In the genomic region with DNA sequence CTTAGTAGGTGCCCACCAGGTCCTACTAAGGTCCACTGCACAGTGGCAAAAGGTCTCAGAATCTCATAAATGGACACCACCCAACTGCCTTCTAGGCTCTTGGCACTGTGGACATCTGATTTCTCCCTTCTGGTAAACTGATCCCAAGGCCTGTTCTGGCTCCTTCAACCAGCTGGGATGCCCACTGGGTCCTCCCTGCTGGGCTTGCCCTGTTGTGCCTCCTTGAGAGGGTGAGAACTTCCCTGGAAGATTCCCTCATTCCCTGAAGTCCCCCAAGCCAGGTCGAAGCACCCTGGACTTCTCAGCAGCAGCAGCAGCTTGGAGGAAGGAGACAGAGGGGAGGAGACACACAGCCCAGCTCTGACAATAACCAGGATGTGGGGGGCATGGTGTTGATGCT, we compare ENCODE assay signal across 17 cellular contexts. TPM values are rescaled to one million over a fixed set of nuclear protein-coding genes. Genes with fewer than 3 reads are reported as not detected.
A peak's percentile ranks its signal among the peaks of the same experiment; 100 is the strongest.
DNase-seq lines count a peak whose midpoint lies in the region; ATAC-seq and TF ChIP-seq lines count a peak whose summit lies in the region.
"Had no signal": no experiment of that assay in that cellular context is flagged by ENCODE, and none has a peak within 500 bp of the region (broad histone marks: within the 10 kb centered on the region; RNA-seq: fewer than 3 reads in every experiment).

No MANE protein-coding gene starts in this region.

- TF ChIP-seq CTCF in GM10266 (IDR thresholded peaks at IDR 0.05; ENCODE audit: control insufficient read depth, insufficient read depth, low read depth, missing control alignments), result no peak
- TF ChIP-seq CTCF in esophagus muscularis mucosa (IDR thresholded peaks at IDR 0.05), result no peak
- TF ChIP-seq CTCF in upper lobe of right lung (IDR thresholded peaks at IDR 0.05), result no peak
- no peak for TF ChIP-seq CTCF in left lung (IDR thresholded peaks at IDR 0.05)

- ATAC-seq in upper lobe of right lung (no peak), left lung (no peak)
- ATAC-seq: A549; CD8-positive, alpha-beta T cell; GM12878 had no signal

- H3K27ac ChIP-seq in esophagus muscularis mucosa (replicated peaks in 1 of 4) (no peak overlapping the region), upper lobe of right lung (no peak overlapping the region), left lung (no peak overlapping the region)
- H3K27ac ChIP-seq: 22Rv1; A549; BLaER1 treated with 17β-estradiol and CSF1 and Interleukin-3, amounts not matched to agents 10 nM and 100 nM; C4-2B had no signal

- peak; percentile 5 for DNase-seq in GM10266 (ENCODE audit: extremely low spot score)
- peak; percentile 91 for DNase-seq in esophagus muscularis mucosa (ENCODE audit: extremely low spot score)
- DNase-seq in upper lobe of right lung, result peak; percentile 19
- no peak for DNase-seq in left lung
- no peak for DNase-seq in dermis blood vessel endothelial cell
- DNase-seq: AML-193; Caco-2; Calu3; CD4-positive, alpha-beta T cell; CD8-positive, alpha-beta T cell; DMS79 treated with DMSO at 0.1 percent for 48 hours; GF-D8 had no signal

- TF ChIP-seq EP300 in esophagus muscularis mucosa (IDR thresholded peaks at IDR 0.05), result no peak

- H3K27me3 ChIP-seq in esophagus muscularis mucosa (peaks cover 0 to 17% (median 10%) of the 10 kb centered on the region in 4 donors), upper lobe of right lung (peaks cover 7% of the 10 kb centered on the region), left lung (peaks cover 6 to 24% of the 10 kb centered on the region in 2 donors)
- H3K27me3 ChIP-seq: BLaER1 treated with 17β-estradiol and CSF1 and Interleukin-3, amounts not matched to agents 10 nM and 100 nM had no signal

- intact Hi-C loops in esophagus muscularis mucosa (cut with DNase I), result no loop called here
- intact Hi-C loops in upper lobe of right lung (cut with DNase I), result no loop called here
- intact Hi-C loops in left lung (cut with DNase I), result no loop called here

- H3K36me3 ChIP-seq in esophagus muscularis mucosa (no peaks in the 10 kb centered on the region), upper lobe of right lung (no peaks in the 10 kb centered on the region), left lung (no peaks in the 10 kb centered on the region)
- H3K36me3 ChIP-seq: BLaER1 treated with 17β-estradiol and CSF1 and Interleukin-3, amounts not matched to agents 10 nM and 100 nM had no signal

- peaks cover 0 to 12% (median 11%) of the 10 kb centered on the region in 4 donors for H3K4me1 ChIP-seq in esophagus muscularis mucosa
- no peaks in the 10 kb centered on the region for H3K4me1 ChIP-seq in upper lobe of right lung
- no peaks in the 10 kb centered on the region for H3K4me1 ChIP-seq in left lung
- H3K4me1 ChIP-seq: A549; BLaER1 treated with 17β-estradiol and CSF1 and Interleukin-3, amounts not matched to agents 10 nM and 100 nM; Caco-2 had no signal

- no peak for TF ChIP-seq POLR2A in esophagus muscularis mucosa (IDR thresholded peaks at IDR 0.05; ENCODE audit: low read depth)

- no CpG with 5 or more reads among the region's 1 CpG for WGBS in esophagus muscularis mucosa

- no peak overlapping the region for H3K4me3 ChIP-seq in esophagus muscularis mucosa
- no peak overlapping the region for H3K4me3 ChIP-seq in upper lobe of right lung
- H3K4me3 ChIP-seq in left lung, result no peak overlapping the region
- H3K4me3 ChIP-seq: A549; BLaER1 treated with 17β-estradiol and CSF1 and Interleukin-3, amounts not matched to agents 10 nM and 100 nM; GM12878 had no signal

- no peaks in the 10 kb centered on the region for H3K9me3 ChIP-seq in esophagus muscularis mucosa
- H3K9me3 ChIP-seq in upper lobe of right lung, result no peaks in the 10 kb centered on the region
- H3K9me3 ChIP-seq in left lung, result peaks cover 0 to 62% of the 10 kb centered on the region in 2 donors
- H3K9me3 ChIP-seq: Caco-2 had no signal

RNA-seq across cellular contexts. Expression of a gene that starts 6.6 kb away (rescaled TPM):
- total RNA-seq in esophagus muscularis mucosa, result under 1 TPM; under 0.01 to 0.42 (median 0.15) TPM
- total RNA-seq in upper lobe of right lung, result 0.29 TPM
- under 1 TPM; 0.23 to 0.29 TPM for total RNA-seq in left lung
- 1.1 and 1.4 TPM in 2 replicates for total RNA-seq in dermis blood vessel endothelial cell
- total RNA-seq: Caco-2, Calu3, GM12878 had no signal

Comparison
In these comparisons a context has a peak if more than half of its experiments do, and no peak if none do; other contexts are left out.
1. DNase-seq: peak in GM10266 (single experiment), esophagus muscularis mucosa (single experiment) and upper lobe of right lung (single experiment); none in left lung (0 of 2) and dermis blood vessel endothelial cell (single experiment).